ENCODE assay signal across 1 cellular context in the genomic region with DNA sequence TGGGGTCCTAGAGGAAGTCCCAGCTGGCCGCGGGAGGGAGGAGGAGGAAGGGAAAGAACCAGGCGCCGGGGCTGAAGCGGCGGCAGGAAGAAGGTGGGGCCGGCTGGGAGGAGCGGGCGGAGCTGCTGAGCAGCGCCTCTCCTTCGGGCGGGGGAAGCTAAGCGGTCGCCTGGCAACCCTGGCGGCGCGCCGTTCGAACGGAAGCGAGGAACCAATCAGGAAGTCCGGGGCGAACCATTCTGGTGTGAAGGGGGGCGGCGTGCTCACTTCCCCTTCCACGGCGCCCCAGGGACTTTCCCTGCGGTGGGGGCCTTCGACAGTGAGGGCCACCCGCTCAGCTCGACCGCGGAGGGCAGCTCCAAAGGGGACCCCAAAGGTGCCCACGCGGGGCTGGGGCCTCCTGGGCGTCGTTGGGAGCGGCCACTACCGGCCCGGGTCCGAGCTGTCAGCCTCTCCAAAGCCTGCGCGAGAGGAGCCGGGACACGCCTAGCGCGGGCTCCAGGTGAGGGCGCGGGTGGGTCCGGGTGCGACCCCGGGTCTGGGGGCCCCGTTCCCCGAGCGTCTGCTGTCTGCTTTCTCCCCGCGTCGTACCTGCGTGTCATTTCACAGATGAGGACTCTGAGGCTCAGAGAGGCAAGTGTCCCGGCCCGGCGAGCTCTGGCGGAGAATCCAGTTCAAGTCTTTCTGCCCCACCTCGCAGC.
A peak's percentile ranks its signal among the peaks of the same experiment; 100 is the strongest.
TF ChIP-seq lines count a peak whose summit lies in the region.

FAM110A (plus strand) TSS at position 266 of the 701 bp plus-strand sequence. CDS start 11,090 bp downstream, outside the sequence.

TF ChIP-seq in HepG2, 621 proteins besides CTCF, POLR2A, EP300 and RAD21 (continues in another document):
- TF ChIP-seq, protein P1, sequence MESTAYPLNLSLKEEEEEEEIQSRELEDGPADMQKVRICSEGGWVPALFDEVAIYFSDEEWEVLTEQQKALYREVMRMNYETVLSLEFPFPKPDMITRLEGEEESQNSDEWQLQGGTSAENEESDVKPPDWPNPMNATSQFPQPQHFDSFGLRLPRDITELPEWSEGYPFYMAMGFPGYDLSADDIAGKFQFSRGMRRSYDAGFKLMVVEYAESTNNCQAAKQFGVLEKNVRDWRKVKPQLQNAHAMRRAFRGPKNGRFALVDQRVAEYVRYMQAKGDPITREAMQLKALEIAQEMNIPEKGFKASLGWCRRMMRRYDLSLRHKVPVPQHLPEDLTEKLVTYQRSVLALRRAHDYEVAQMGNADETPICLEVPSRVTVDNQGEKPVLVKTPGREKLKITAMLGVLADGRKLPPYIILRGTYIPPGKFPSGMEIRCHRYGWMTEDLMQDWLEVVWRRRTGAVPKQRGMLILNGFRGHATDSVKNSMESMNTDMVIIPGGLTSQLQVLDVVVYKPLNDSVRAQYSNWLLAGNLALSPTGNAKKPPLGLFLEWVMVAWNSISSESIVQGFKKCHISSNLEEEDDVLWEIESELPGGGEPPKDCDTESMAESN (CRISPR knock-in tag; conservative IDR thresholded peaks at IDR 0.05), result peak; percentile 89
- TF ChIP-seq BCL6 (CRISPR knock-in tag; IDR thresholded peaks at IDR 0.05) (no peak), ZNF260 (CRISPR knock-in tag; IDR thresholded peaks at IDR 0.05; ENCODE audit: borderline replicate concordance, low read depth) (no peak), TCF12 (IDR thresholded peaks at IDR 0.05) (no peak), TCF12 (CRISPR knock-in tag; IDR thresholded peaks at IDR 0.05) (0 out of 2 replicates have a peak, but pooled peaks have one; percentile 42), HBP1 (CRISPR knock-in tag; IDR thresholded peaks at IDR 0.05; ENCODE audit: low read depth) (no peak), ZNF776 (CRISPR knock-in tag; IDR thresholded peaks at IDR 0.05) (no peak; the same call in 1 of the 2 replicates), YEATS4 (CRISPR knock-in tag; IDR thresholded peaks at IDR 0.05; ENCODE audit: borderline replicate concordance) (peak; percentile 74), ZNF530 (CRISPR knock-in tag; IDR thresholded peaks at IDR 0.05; ENCODE audit: low read depth) (no peak), STAG1 (CRISPR knock-in tag; IDR thresholded peaks at IDR 0.05) (no peak), ZNF615 (CRISPR knock-in tag; IDR thresholded peaks at IDR 0.05; ENCODE audit: borderline replicate concordance) (no peak), KMT2B (CRISPR knock-in tag; IDR thresholded peaks at IDR 0.05) (peak; percentile 64; the same call in 1 of the 2 replicates), MEF2D (CRISPR knock-in tag; IDR thresholded peaks at IDR 0.05) (peak; percentile 47; the same call in 1 of the 2 replicates), ZFP37 (CRISPR knock-in tag; IDR thresholded peaks at IDR 0.05; ENCODE audit: borderline replicate concordance) (no peak; the same call in 1 of the 2 replicates), ZNF329 (CRISPR knock-in tag; IDR thresholded peaks at IDR 0.05; ENCODE audit: low read depth) (peak; percentile 42; the same call in 1 of the 2 replicates), ZNF629 (CRISPR knock-in tag; conservative IDR thresholded peaks at IDR 0.05) (peak; percentile 58), ZNF256 (CRISPR knock-in tag; conservative IDR thresholded peaks at IDR 0.05) (peak; percentile 84; the same call in 1 of the 2 replicates), CCAR2 (optimal IDR thresholded peaks at IDR 0.05; ENCODE audit: low read depth, low read length) (no peak), ZNF354B (CRISPR knock-in tag; IDR thresholded peaks at IDR 0.05) (0 out of 2 replicates have a peak, but pooled peaks have one; percentile 73), THAP11 (CRISPR knock-in tag; IDR thresholded peaks at IDR 0.05) (peak; percentile 72), ZNF563 (CRISPR knock-in tag; IDR thresholded peaks at IDR 0.05) (peak; percentile 72), TP53 (CRISPR knock-in tag; conservative IDR thresholded peaks at IDR 0.05) (peak; percentile 39), ZSCAN20 (CRISPR knock-in tag; IDR thresholded peaks at IDR 0.05; ENCODE audit: borderline replicate concordance) (no peak), SNAPC2 (CRISPR knock-in tag; IDR thresholded peaks at IDR 0.05) (peak; percentile 86), HNF4G (IDR thresholded peaks at IDR 0.05; ENCODE audit: borderline replicate concordance, low read depth, low read length) (no peak), HNF4G (CRISPR knock-in tag; IDR thresholded peaks at IDR 0.05; ENCODE audit: borderline replicate concordance, low read depth) (0 out of 2 replicates have a peak, but pooled peaks have one; percentile 50), ZNF460 (CRISPR knock-in tag; IDR thresholded peaks at IDR 0.05; ENCODE audit: borderline replicate concordance) (no peak), SNRNP70 (IDR thresholded peaks at IDR 0.05; ENCODE audit: low read depth, low read length) (no peak), ZNF263 (CRISPR knock-in tag; IDR thresholded peaks at IDR 0.05) (peak; percentile 86), EZH2 (conservative IDR thresholded peaks at IDR 0.05; ENCODE audit: low read depth, low read length) (no peak), CREM (IDR thresholded peaks at IDR 0.05) (no peak; the same call in 1 of the 2 replicates), CREM (CRISPR knock-in tag; IDR thresholded peaks at IDR 0.05) (no peak), ZNF556 (CRISPR knock-in tag; IDR thresholded peaks at IDR 0.05; ENCODE audit: borderline replicate concordance) (no peak; the same call in none of the 2 replicates), MIER2 (CRISPR knock-in tag; IDR thresholded peaks at IDR 0.05) (0 out of 2 replicates have a peak, but pooled peaks have one; percentile 10), ZNF709 (CRISPR knock-in tag; IDR thresholded peaks at IDR 0.05) (0 out of 2 replicates have a peak, but pooled peaks have one; percentile 60), GATA4 (IDR thresholded peaks at IDR 0.05; ENCODE audit: borderline replicate concordance, low read depth) (peak; percentile 53; the same call in 1 of the 2 replicates), NKX3-1 (CRISPR knock-in tag; IDR thresholded peaks at IDR 0.05) (no peak), RBFOX2 (IDR thresholded peaks at IDR 0.05; ENCODE audit: low read depth, low read length) (peak; percentile 62; the same call in 1 of the 2 replicates), ZNF383 (CRISPR knock-in tag; IDR thresholded peaks at IDR 0.05; ENCODE audit: borderline replicate concordance) (peak; percentile 85; the same call in 1 of the 2 replicates), SUZ12 (IDR thresholded peaks at IDR 0.05; ENCODE audit: low read depth, low read length) (no peak; the same call in 1 of the 2 replicates), PAF1 (CRISPR knock-in tag; IDR thresholded peaks at IDR 0.05) (no peak), ZNF235 (CRISPR knock-in tag; IDR thresholded peaks at IDR 0.05; ENCODE audit: borderline replicate concordance) (no peak), MAFK (conservative IDR thresholded peaks at IDR 0.05 in 1 of 2, IDR thresholded peaks at IDR 0.05 in 1 of 2; ENCODE audit: low read length in 2 of 2) (no peak), FOXM1 (CRISPR knock-in tag; IDR thresholded peaks at IDR 0.05) (peak; percentile 99), CHD4 (IDR thresholded peaks at IDR 0.05; ENCODE audit: borderline replicate concordance, low read length) (no peak), SALL1 (CRISPR knock-in tag; IDR thresholded peaks at IDR 0.05) (peak; percentile 59), CAMTA2 (CRISPR knock-in tag; IDR thresholded peaks at IDR 0.05; ENCODE audit: borderline replicate concordance) (no peak), RCOR2 (CRISPR knock-in tag; IDR thresholded peaks at IDR 0.05) (no peak), ZNF83 (CRISPR knock-in tag; IDR thresholded peaks at IDR 0.05; ENCODE audit: borderline replicate concordance) (no peak), KDM5B (CRISPR knock-in tag; IDR thresholded peaks at IDR 0.05; ENCODE audit: borderline replicate concordance) (peak; percentile 95), MAFG (CRISPR knock-in tag; IDR thresholded peaks at IDR 0.05) (no peak), SRSF4 (IDR thresholded peaks at IDR 0.05; ENCODE audit: low read depth, low read length, poor library complexity, severe bottlenecking) (no peak), ETV6 (CRISPR knock-in tag; conservative IDR thresholded peaks at IDR 0.05) (no peak), RNF219 (CRISPR knock-in tag; IDR thresholded peaks at IDR 0.05) (no peak), TBX2 (CRISPR knock-in tag; IDR thresholded peaks at IDR 0.05; ENCODE audit: borderline replicate concordance) (peak; percentile 74; the same call in 1 of the 2 replicates)
- TF ChIP-seq, protein P2, sequence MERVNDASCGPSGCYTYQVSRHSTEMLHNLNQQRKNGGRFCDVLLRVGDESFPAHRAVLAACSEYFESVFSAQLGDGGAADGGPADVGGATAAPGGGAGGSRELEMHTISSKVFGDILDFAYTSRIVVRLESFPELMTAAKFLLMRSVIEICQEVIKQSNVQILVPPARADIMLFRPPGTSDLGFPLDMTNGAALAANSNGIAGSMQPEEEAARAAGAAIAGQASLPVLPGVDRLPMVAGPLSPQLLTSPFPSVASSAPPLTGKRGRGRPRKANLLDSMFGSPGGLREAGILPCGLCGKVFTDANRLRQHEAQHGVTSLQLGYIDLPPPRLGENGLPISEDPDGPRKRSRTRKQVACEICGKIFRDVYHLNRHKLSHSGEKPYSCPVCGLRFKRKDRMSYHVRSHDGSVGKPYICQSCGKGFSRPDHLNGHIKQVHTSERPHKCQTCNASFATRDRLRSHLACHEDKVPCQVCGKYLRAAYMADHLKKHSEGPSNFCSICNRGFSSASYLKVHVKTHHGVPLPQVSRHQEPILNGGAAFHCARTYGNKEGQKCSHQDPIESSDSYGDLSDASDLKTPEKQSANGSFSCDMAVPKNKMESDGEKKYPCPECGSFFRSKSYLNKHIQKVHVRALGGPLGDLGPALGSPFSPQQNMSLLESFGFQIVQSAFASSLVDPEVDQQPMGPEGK (CRISPR knock-in tag; IDR thresholded peaks at IDR 0.05), result peak; percentile 92
- TF ChIP-seq, protein P3, sequence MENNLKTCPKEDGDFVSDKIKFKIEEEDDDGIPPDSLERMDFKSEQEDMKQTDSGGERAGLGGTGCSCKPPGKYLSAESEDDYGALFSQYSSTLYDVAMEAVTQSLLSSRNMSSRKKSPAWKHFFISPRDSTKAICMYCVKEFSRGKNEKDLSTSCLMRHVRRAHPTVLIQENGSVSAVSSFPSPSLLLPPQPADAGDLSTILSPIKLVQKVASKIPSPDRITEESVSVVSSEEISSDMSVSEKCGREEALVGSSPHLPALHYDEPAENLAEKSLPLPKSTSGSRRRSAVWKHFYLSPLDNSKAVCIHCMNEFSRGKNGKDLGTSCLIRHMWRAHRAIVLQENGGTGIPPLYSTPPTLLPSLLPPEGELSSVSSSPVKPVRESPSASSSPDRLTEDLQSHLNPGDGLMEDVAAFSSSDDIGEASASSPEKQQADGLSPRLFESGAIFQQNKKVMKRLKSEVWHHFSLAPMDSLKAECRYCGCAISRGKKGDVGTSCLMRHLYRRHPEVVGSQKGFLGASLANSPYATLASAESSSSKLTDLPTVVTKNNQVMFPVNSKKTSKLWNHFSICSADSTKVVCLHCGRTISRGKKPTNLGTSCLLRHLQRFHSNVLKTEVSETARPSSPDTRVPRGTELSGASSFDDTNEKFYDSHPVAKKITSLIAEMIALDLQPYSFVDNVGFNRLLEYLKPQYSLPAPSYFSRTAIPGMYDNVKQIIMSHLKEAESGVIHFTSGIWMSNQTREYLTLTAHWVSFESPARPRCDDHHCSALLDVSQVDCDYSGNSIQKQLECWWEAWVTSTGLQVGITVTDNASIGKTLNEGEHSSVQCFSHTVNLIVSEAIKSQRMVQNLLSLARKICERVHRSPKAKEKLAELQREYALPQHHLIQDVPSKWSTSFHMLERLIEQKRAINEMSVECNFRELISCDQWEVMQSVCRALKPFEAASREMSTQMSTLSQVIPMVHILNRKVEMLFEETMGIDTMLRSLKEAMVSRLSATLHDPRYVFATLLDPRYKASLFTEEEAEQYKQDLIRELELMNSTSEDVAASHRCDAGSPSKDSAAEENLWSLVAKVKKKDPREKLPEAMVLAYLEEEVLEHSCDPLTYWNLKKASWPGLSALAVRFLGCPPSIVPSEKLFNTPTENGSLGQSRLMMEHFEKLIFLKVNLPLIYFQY (CRISPR knock-in tag; IDR thresholded peaks at IDR 0.05; ENCODE audit: borderline replicate concordance), result peak; percentile 68; the same call in 1 of the 2 replicates
- TF ChIP-seq, protein P4, sequence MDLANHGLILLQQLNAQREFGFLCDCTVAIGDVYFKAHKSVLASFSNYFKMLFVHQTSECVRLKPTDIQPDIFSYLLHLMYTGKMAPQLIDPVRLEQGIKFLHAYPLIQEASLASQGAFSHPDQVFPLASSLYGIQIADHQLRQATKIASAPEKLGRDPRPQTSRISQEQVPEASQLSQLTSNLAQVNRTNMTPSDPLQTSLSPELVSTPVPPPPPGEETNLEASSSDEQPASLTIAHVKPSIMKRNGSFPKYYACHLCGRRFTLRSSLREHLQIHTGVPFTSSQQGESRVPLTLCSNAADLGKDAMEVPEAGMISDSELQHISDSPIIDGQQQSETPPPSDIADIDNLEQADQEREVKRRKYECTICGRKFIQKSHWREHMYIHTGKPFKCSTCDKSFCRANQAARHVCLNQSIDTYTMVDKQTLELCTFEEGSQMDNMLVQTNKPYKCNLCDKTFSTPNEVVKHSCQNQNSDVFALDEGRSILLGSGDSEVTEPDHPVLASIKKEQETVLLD (CRISPR knock-in tag; IDR thresholded peaks at IDR 0.05; ENCODE audit: low read depth), result no peak
